Comparison of ENCODE assay signal across 24 cellular contexts in the genomic region with DNA sequence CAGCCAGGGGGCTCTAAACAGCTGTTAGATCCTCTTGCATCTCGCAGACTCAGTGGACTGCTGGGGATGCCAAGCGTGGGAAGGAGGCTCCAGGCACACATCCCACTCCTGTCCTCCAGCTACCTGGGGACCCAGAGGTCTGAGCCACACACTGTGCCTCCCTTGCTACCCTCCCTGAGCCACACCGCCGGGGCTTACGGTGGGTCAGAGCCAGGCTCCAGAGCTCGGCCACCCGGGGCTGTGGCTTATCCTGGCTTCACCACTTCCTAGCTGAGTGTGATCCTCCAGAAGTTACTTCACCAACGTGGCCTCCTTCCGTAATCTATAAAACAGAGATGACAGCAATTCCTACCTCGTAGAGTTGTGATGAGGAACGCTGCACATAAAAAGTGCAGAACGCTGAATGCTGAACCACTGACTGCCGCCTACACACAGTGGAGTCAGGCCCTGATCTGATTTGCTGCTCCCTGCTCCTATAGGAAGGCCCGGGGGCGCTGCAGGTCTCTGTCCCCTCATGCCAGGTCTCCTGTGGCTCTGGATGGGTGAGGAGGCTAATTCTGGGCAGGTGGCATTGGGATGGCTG.
DNase-seq lines count a peak whose midpoint lies in the region; ATAC-seq and TF ChIP-seq lines count a peak whose summit lies in the region.
"Had no signal": no experiment of that assay in that cellular context is flagged by ENCODE, and none has a peak within 500 bp of the region (broad histone marks: within the 10 kb centered on the region; RNA-seq: fewer than 3 reads in every experiment).

No MANE protein-coding gene starts in this region.

- TF ChIP-seq CTCF in right atrium auricular region (IDR thresholded peaks at IDR 0.05) (no peak), nephron progenitor cell (IDR thresholded peaks at IDR 0.05) (no peak), OCI-LY7 (conservative IDR thresholded peaks at IDR 0.05; ENCODE audit: low read length) (no peak)

- no peak overlapping the region for H3K4me2 ChIP-seq in OCI-LY7 (ENCODE audit: low read length)
- H3K4me2 ChIP-seq: BLaER1 had no signal

- H3K4me1 ChIP-seq in right cardiac atrium (ENCODE audit: control insufficient read depth, insufficient read depth, low read length) = peaks cover 4% of the 10 kb centered on the region
- H3K4me1 ChIP-seq in right atrium auricular region = peaks cover 0 to 18% of the 10 kb centered on the region in 2 donors
- peaks cover 0 to 7% of the 10 kb centered on the region in 2 donors for H3K4me1 ChIP-seq in aorta (ENCODE audit: control insufficient read depth in 1 of 2, insufficient read depth in 2 of 2, low read length in 2 of 2)
- peaks cover 15% of the 10 kb centered on the region for H3K4me1 ChIP-seq in OCI-LY7 (ENCODE audit: insufficient read depth, low read length, poor library complexity, severe bottlenecking)
- H3K4me1 ChIP-seq: psoas muscle had no signal

- H3K4me3 ChIP-seq in right cardiac atrium (ENCODE audit: low read length) (no peak overlapping the region), right atrium auricular region (no peak overlapping the region), aorta (ENCODE audit: low read length in 2 of 2) (no peak overlapping the region), OCI-LY7 (ENCODE audit: low read depth, low read length, poor library complexity, severe bottlenecking) (no peak overlapping the region)
- H3K4me3 ChIP-seq: BLaER1, psoas muscle, SJCRH30 had no signal

- no peaks in the 10 kb centered on the region for H3K9me2 ChIP-seq in OCI-LY7 (ENCODE audit: insufficient read depth, low read length)

- CTCF ChIA-PET in OCI-LY7 (lab: Charles Lee; ENCODE audit: unreplicated experiment) = no interaction called here

- ATAC-seq in right cardiac atrium = peak; percentile 34 to 36
- ATAC-seq in aorta (ENCODE audit: low FRiP score) = peak; percentile 43
- ATAC-seq in GM18511 (IDR thresholded peaks at IDR 0.05; ENCODE audit: unreplicated experiment) = no peak
- ATAC-seq: Panc1; stimulated activated memory B cell treated with anti-CD40 and anti-IgM and Interleukin-4, amounts not matched to agents 10 μg/mL and 1 μg/mL and 100 μg/mL, for 72 hours had no signal

- no peak overlapping the region for H2AFZ ChIP-seq in OCI-LY7 (ENCODE audit: low read length)

- no TSS peak for BruUV-seq in OCI-LY7 (replicated peaks; lab: Mats Ljungman, UMichigan)

- peaks cover 18% of the 10 kb centered on the region for H3K36me3 Mint-ChIP-seq in nephron progenitor cell (ENCODE audit: low read depth)
- H3K36me3 Mint-ChIP-seq: activated naive CD8-positive, alpha-beta T cell; stimulated activated memory B cell treated with anti-CD40 and anti-IgM and Interleukin-4, amounts not matched to agents 10 μg/mL and 1 μg/mL and 100 μg/mL, for 72 hours had no signal

- no peaks in the 10 kb centered on the region for H3K27me3 ChIP-seq in right cardiac atrium (ENCODE audit: control insufficient read depth, insufficient read depth)
- no peaks in the 10 kb centered on the region for H3K27me3 ChIP-seq in right atrium auricular region
- H3K27me3 ChIP-seq in aorta (ENCODE audit: control insufficient read depth in 1 of 2, insufficient read depth in 2 of 2, low read length in 1 of 2) = no peaks in the 10 kb centered on the region
- H3K27me3 ChIP-seq: BLaER1, brain microvascular endothelial cell, SJCRH30 had no signal

- H3K27ac ChIP-seq in right cardiac atrium (ENCODE audit: low read length) = no peak overlapping the region
- H3K27ac ChIP-seq in right atrium auricular region = peak overlapping the region in 1 of 2 donors; percentile 10
- H3K27ac ChIP-seq in cingulate gyrus (ENCODE audit: low read depth, low read length) = peak overlapping the region; percentile 29
- H3K27ac ChIP-seq in aorta (ENCODE audit: low read depth in 1 of 2, low read length in 2 of 2) = peak overlapping the region in 1 of 2 donors; percentile 6
- no peak overlapping the region for H3K27ac ChIP-seq in OCI-LY7 (ENCODE audit: low read depth, low read length, poor library complexity, severe bottlenecking)
- H3K27ac ChIP-seq: BLaER1, brain microvascular endothelial cell, psoas muscle, SJCRH30 had no signal

- peaks cover 62% of the 10 kb centered on the region for H3K4me1 Mint-ChIP-seq in nephron progenitor cell

- H4K20me1 ChIP-seq in OCI-LY7 (ENCODE audit: insufficient read depth, low read length) = no peaks in the 10 kb centered on the region
- H4K20me1 ChIP-seq: BLaER1 had no signal

- POLR2A ChIA-PET in OCI-LY7 (lab: Charles Lee) = interaction anchor here (1.2 kb wide), 1 partner anchor 12 kb away, joined by 4 read pairs; no protein-coding TSS in a partner anchor

- no peaks in the 10 kb centered on the region for H3K36me3 ChIP-seq in right atrium auricular region
- no peaks in the 10 kb centered on the region for H3K36me3 ChIP-seq in aorta (ENCODE audit: control insufficient read depth in 1 of 2, insufficient read depth in 2 of 2, low read length in 1 of 2)
- H3K36me3 ChIP-seq in OCI-LY7 (ENCODE audit: insufficient read depth, low read length) = no peaks in the 10 kb centered on the region
- H3K36me3 ChIP-seq: BLaER1, brain microvascular endothelial cell, SJCRH30 had no signal

- no peak overlapping the region for H3K4me3 Mint-ChIP-seq in nephron progenitor cell
- H3K4me3 Mint-ChIP-seq: activated naive CD8-positive, alpha-beta T cell; stimulated activated memory B cell treated with anti-CD40 and anti-IgM and Interleukin-4, amounts not matched to agents 10 μg/mL and 1 μg/mL and 100 μg/mL, for 72 hours; T-helper 1 cell treated with Interleukin-12 subunit alpha and Interleukin-12 subunit beta and Interleukin-4 antibody, amounts not matched to agents 30 μg/mL and 1 μg/mL, for 36 hours; type B pancreatic cell had no signal

- H3K27me3 Mint-ChIP-seq in nephron progenitor cell (ENCODE audit: low read depth, poor library complexity) = no peaks in the 10 kb centered on the region
- H3K27me3 Mint-ChIP-seq: activated naive CD8-positive, alpha-beta T cell; stimulated activated memory B cell treated with anti-CD40 and anti-IgM and Interleukin-4, amounts not matched to agents 10 μg/mL and 1 μg/mL and 100 μg/mL, for 72 hours; type B pancreatic cell had no signal

- no peaks in the 10 kb centered on the region for H3K9me3 Mint-ChIP-seq in nephron progenitor cell
- H3K9me3 Mint-ChIP-seq: stimulated activated memory B cell treated with anti-CD40 and anti-IgM and Interleukin-4, amounts not matched to agents 10 μg/mL and 1 μg/mL and 100 μg/mL, for 72 hours; T-helper 1 cell treated with Interleukin-12 subunit alpha and Interleukin-12 subunit beta and Interleukin-4 antibody, amounts not matched to agents 30 μg/mL and 1 μg/mL, for 36 hours; type B pancreatic cell had no signal

- H3K9me3 ChIP-seq in right cardiac atrium (ENCODE audit: control insufficient read depth, low read length) (no peaks in the 10 kb centered on the region), right atrium auricular region (no peaks in the 10 kb centered on the region), aorta (ENCODE audit: control insufficient read depth, low read length) (no peaks in the 10 kb centered on the region), OCI-LY7 (ENCODE audit: low read length) (no peaks in the 10 kb centered on the region)
- H3K9me3 ChIP-seq: BLaER1, psoas muscle, SJCRH30 had no signal

- H3K79me2 ChIP-seq in OCI-LY7 (ENCODE audit: insufficient read depth, low read depth, low read length) = no peaks in the 10 kb centered on the region

- peak overlapping the region; percentile 64 for H3K27ac Mint-ChIP-seq in nephron progenitor cell
- H3K27ac Mint-ChIP-seq: activated naive CD8-positive, alpha-beta T cell; T-helper 1 cell treated with Interleukin-12 subunit alpha and Interleukin-12 subunit beta and Interleukin-4 antibody, amounts not matched to agents 30 μg/mL and 1 μg/mL, for 36 hours had no signal

- no peak for DNase-seq in right cardiac atrium
- DNase-seq in right atrium auricular region (ENCODE audit: low spot score) = no peak
- DNase-seq in nephron progenitor cell = no peak
- DNase-seq in aorta = peak in 1 of 2 donors; percentile 59
- DNase-seq in OCI-LY7 (ENCODE audit: low spot score) = no peak
- DNase-seq in NK-92 treated with Interleukin-12 subunit alpha and Interleukin-12 subunit beta, amount 100 ng/mL, for 24 hours (lab: John Stamatoyannopoulos, UW) = no peak
- DNase-seq: activated CD4-positive, alpha-beta T cell treated with anti-CD3 and anti-CD28 coated beads for 4 hours; brain microvascular endothelial cell; cortex of kidney; left cardiac atrium; midbrain; NCI-H1105; NCI-H2029 treated with DMSO at 0.1 percent for 48 hours; psoas muscle; small intestine had no signal

- 86% methylated on average over 15 of the region's 15 CpGs for WGBS in right cardiac atrium
- WGBS in aorta, 2 donors = 34 to 42% methylated on average over 15 of the region's 15 CpGs

- intact Hi-C loops in right cardiac atrium (cut with DNase I) = no loop called here
- intact Hi-C loops in aorta (cut with DNase I) = no loop called here
- intact Hi-C loops in OCI-LY7 (cut with micrococcal nuclease; ENCODE audit: unreplicated experiment) = loop anchor here (10.0 kb wide), 1 partner anchor 87 kb away; no protein-coding TSS in a partner anchor
